In the genomic region with DNA sequence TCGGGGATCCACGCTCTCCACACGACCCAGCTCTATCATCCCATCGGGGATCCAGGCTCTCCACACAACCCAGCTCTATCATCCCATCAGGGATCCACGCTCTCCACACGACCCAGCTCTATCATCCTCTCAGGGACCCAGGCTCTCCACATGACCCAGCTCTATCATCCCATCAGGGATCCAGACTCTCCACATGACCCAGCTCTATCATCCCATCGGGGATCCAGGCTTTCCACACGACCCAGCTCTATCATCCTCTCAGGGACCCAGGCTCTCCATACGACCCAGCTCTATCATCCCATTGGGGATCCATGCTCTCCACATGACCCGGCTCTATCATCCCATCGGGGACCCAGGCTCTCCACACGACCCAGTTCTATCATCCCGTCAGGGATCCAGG, we compare ENCODE assay signal across 11 cellular contexts. TPM values are rescaled to one million over a fixed set of nuclear protein-coding genes. Genes with fewer than 3 reads are reported as not detected.
"Had no signal": no experiment of that assay in that cellular context is flagged by ENCODE, and none has a peak within 500 bp of the region (broad histone marks: within the 10 kb centered on the region; RNA-seq: fewer than 3 reads in every experiment).

No MANE protein-coding gene starts in this region.

RNA-seq across cellular contexts. Expression of gene TTLL10, which starts 21.2 kb away (rescaled TPM):
- total RNA-seq: activated CD8-positive, alpha-beta memory T cell treated with anti-CD3 and anti-CD28 coated beads for 36 hours; foreskin keratinocyte; glomerular endothelial cell; kidney epithelial cell; left lobe of liver; occipital lobe; right lobe of liver; SK-MEL-5; thoracic aorta had no signal
- polyA plus RNA-seq: neural cell had no signal

RNA-seq across cellular contexts. Expression of gene TNFRSF18, which starts 54.0 kb away (rescaled TPM):
- total RNA-seq: body of pancreas, left lobe of liver, occipital lobe, SK-MEL-5 had no signal
- polyA plus RNA-seq: neural cell had no signal
